In genomic region chr1:99198377-99198776, GRCh38 we compare ENCODE assay signal across 1 cellular context.
A peak's percentile ranks its signal among the peaks of the same experiment; 100 is the strongest.
TF ChIP-seq lines count a peak whose summit lies in the region.

No MANE protein-coding gene starts in this region.

TF ChIP-seq in SK-N-SH treated with all-trans-retinoic acid at 6 μM for 48 hours, 23 proteins besides CTCF, POLR2A, EP300 and RAD21 (continued from another document):
- TF ChIP-seq ZNF565 (CRISPR knock-in tag; conservative IDR thresholded peaks at IDR 0.05; ENCODE audit: low read depth), result no peak
- no peak for TF ChIP-seq CSDC2 (CRISPR knock-in tag; IDR thresholded peaks at IDR 0.05)
- TF ChIP-seq OSR1 (CRISPR knock-in tag; IDR thresholded peaks at IDR 0.05), result no peak
- TF ChIP-seq, protein P1, sequence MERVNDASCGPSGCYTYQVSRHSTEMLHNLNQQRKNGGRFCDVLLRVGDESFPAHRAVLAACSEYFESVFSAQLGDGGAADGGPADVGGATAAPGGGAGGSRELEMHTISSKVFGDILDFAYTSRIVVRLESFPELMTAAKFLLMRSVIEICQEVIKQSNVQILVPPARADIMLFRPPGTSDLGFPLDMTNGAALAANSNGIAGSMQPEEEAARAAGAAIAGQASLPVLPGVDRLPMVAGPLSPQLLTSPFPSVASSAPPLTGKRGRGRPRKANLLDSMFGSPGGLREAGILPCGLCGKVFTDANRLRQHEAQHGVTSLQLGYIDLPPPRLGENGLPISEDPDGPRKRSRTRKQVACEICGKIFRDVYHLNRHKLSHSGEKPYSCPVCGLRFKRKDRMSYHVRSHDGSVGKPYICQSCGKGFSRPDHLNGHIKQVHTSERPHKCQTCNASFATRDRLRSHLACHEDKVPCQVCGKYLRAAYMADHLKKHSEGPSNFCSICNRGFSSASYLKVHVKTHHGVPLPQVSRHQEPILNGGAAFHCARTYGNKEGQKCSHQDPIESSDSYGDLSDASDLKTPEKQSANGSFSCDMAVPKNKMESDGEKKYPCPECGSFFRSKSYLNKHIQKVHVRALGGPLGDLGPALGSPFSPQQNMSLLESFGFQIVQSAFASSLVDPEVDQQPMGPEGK (CRISPR knock-in tag; IDR thresholded peaks at IDR 0.05; ENCODE audit: borderline replicate concordance), result 0 out of 2 replicates have a peak, but pooled peaks have one; percentile 50
- no peak for TF ChIP-seq ESRRG (CRISPR knock-in tag; IDR thresholded peaks at IDR 0.05)
- TF ChIP-seq ZFP3 (CRISPR knock-in tag; IDR thresholded peaks at IDR 0.05), result no peak
- TF ChIP-seq, protein P2, sequence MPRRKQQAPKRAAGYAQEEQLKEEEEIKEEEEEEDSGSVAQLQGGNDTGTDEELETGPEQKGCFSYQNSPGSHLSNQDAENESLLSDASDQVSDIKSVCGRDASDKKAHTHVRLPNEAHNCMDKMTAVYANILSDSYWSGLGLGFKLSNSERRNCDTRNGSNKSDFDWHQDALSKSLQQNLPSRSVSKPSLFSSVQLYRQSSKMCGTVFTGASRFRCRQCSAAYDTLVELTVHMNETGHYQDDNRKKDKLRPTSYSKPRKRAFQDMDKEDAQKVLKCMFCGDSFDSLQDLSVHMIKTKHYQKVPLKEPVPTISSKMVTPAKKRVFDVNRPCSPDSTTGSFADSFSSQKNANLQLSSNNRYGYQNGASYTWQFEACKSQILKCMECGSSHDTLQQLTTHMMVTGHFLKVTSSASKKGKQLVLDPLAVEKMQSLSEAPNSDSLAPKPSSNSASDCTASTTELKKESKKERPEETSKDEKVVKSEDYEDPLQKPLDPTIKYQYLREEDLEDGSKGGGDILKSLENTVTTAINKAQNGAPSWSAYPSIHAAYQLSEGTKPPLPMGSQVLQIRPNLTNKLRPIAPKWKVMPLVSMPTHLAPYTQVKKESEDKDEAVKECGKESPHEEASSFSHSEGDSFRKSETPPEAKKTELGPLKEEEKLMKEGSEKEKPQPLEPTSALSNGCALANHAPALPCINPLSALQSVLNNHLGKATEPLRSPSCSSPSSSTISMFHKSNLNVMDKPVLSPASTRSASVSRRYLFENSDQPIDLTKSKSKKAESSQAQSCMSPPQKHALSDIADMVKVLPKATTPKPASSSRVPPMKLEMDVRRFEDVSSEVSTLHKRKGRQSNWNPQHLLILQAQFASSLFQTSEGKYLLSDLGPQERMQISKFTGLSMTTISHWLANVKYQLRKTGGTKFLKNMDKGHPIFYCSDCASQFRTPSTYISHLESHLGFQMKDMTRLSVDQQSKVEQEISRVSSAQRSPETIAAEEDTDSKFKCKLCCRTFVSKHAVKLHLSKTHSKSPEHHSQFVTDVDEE (CRISPR knock-in tag; IDR thresholded peaks at IDR 0.05), result peak; percentile 49; the same call in 1 of the 2 replicates
- TF ChIP-seq ZNF70 (CRISPR knock-in tag; IDR thresholded peaks at IDR 0.05), result no peak
- TF ChIP-seq, protein P3, sequence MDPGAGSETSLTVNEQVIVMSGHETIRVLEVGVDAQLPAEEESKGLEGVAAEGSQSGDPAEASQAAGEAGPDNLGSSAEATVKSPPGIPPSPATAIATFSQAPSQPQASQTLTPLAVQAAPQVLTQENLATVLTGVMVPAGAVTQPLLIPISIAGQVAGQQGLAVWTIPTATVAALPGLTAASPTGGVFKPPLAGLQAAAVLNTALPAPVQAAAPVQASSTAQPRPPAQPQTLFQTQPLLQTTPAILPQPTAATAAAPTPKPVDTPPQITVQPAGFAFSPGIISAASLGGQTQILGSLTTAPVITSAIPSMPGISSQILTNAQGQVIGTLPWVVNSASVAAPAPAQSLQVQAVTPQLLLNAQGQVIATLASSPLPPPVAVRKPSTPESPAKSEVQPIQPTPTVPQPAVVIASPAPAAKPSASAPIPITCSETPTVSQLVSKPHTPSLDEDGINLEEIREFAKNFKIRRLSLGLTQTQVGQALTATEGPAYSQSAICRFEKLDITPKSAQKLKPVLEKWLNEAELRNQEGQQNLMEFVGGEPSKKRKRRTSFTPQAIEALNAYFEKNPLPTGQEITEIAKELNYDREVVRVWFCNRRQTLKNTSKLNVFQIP (CRISPR knock-in tag; IDR thresholded peaks at IDR 0.05; ENCODE audit: borderline replicate concordance, low read depth), result no peak
- TF ChIP-seq TCF4 (CRISPR knock-in tag; IDR thresholded peaks at IDR 0.05; ENCODE audit: borderline replicate concordance), result peak; percentile 37; the same call in 1 of the 2 replicates
- no peak for TF ChIP-seq ZNF8 (CRISPR knock-in tag; IDR thresholded peaks at IDR 0.05)
- 0 out of 2 replicates have a peak, but pooled peaks have one; percentile 23 for TF ChIP-seq TOX (CRISPR knock-in tag; IDR thresholded peaks at IDR 0.05; ENCODE audit: borderline replicate concordance)
